Comparison of ENCODE assay signal across 22 cellular contexts in the genomic region with DNA sequence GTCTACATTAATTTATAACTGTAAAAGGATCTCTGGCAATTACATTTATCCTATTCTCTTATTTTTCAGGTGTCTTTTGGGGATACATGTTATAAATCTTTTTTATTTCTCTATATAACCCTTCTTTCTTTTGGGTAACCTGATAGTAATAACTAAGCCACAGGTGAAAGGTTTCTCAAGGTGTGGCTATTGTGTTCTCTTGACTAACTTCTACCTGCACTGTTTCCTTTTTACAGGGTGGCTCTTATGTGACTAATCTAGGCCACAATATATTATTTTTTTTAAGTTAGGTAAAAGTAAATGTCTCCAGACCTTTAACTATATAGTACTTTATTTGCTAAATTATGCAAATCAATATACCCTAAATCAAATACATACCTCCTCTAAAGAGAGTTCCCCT.
A peak's percentile ranks its signal among the peaks of the same experiment; 100 is the strongest.
DNase-seq lines count a peak whose midpoint lies in the region; ATAC-seq, FAIRE-seq and TF ChIP-seq lines count a peak whose summit lies in the region.
"Had no signal": no experiment of that assay in that cellular context is flagged by ENCODE, and none has a peak within 500 bp of the region (broad histone marks: within the 10 kb centered on the region; RNA-seq: fewer than 3 reads in every experiment).

No MANE protein-coding gene starts in this region.

- H3K9ac ChIP-seq in HUES64 (ENCODE audit: low read depth, low read length) (no peak overlapping the region), mucosa of rectum (ENCODE audit: low read depth in 1 of 2, low read length in 2 of 2) (no peak overlapping the region)

- no peak for FAIRE-seq in frontal cortex (lab: Jason Lieb, UNC)
- FAIRE-seq: kidney had no signal

- H3K4me3 ChIP-seq in A673 (ENCODE audit: low read depth, low read length, poor library complexity, severe bottlenecking) (no peak overlapping the region), HUES64 (ENCODE audit: low read length) (no peak overlapping the region), mucosa of rectum (ENCODE audit: low read length in 2 of 2) (no peak overlapping the region)

- POLR2A ChIA-PET in A673 (lab: Charles Lee; ENCODE audit: low non-redundant PET), result no interaction called here

- H3K9me3 ChIP-seq in A673 (ENCODE audit: low read depth, low read length, poor library complexity, severe bottlenecking) (no peaks in the 10 kb centered on the region), HUES64 (ENCODE audit: insufficient read depth, low read depth, low read length) (no peaks in the 10 kb centered on the region), mucosa of rectum (ENCODE audit: control insufficient read depth in 2 of 2, low read length in 2 of 2) (no peaks in the 10 kb centered on the region)

- H3K27ac ChIP-seq in A673 (ENCODE audit: low read depth, low read length, poor library complexity, severe bottlenecking) (peak overlapping the region; percentile 53), HUES64 (ENCODE audit: low read depth, low read length) (peak overlapping the region; percentile 7), mucosa of rectum (ENCODE audit: low read depth in 2 of 2, low read length in 2 of 2) (peak overlapping the region; percentile 32 to 54)

- peak overlapping the region in 1 of 2 donors; percentile 75 for H3K4me3 Mint-ChIP-seq in effector memory CD8-positive, alpha-beta T cell
- H3K4me3 Mint-ChIP-seq: activated CD4-positive, alpha-beta T cell treated with anti-CD3 and anti-CD28 coated beads, Interleukin-2, amount 10 ng/mL, durations not matched to agents 7 days and 5 days; mesothelial cell of epicardium had no signal

- ATAC-seq in effector memory CD8-positive, alpha-beta T cell (replicated peaks), result no peak

- H3K36me3 ChIP-seq in A673 (ENCODE audit: insufficient read depth, low read length, poor library complexity, severe bottlenecking), result no peaks in the 10 kb centered on the region
- H3K36me3 ChIP-seq in HUES64 (ENCODE audit: insufficient read depth, low read length), result no peaks in the 10 kb centered on the region
- H3K36me3 ChIP-seq in mucosa of rectum (ENCODE audit: control insufficient read depth in 2 of 2, insufficient read depth in 2 of 2, low read length in 2 of 2), result no peaks in the 10 kb centered on the region

- CTCF ChIA-PET in A673 (lab: Charles Lee), result no interaction called here

- H3K27me3 ChIP-seq in A673 (replicated peaks; ENCODE audit: insufficient read depth, low read depth, low read length, poor library complexity) (no peaks in the 10 kb centered on the region), HUES64 (ENCODE audit: insufficient read depth, low read length) (no peaks in the 10 kb centered on the region), mucosa of rectum (ENCODE audit: control insufficient read depth in 2 of 2, insufficient read depth in 2 of 2, low read length in 2 of 2) (no peaks in the 10 kb centered on the region)

- H3K27me3 Mint-ChIP-seq in effector memory CD8-positive, alpha-beta T cell, result no peaks in the 10 kb centered on the region

- DNase-seq in A673 (ENCODE audit: low spot score), result no peak
- no peak for DNase-seq in effector memory CD8-positive, alpha-beta T cell
- DNase-seq in nucleus accumbens (lab: John Stamatoyannopoulos, UW), result no peak
- no peak for DNase-seq in RKO (ENCODE audit: low spot score)
- DNase-seq in NCI-H1417 treated with DMSO at 0.1 percent for 48 hours (lab: John Stamatoyannopoulos, UW), result no peak
- DNase-seq in frontal cortex (ENCODE audit: low spot score in 2 of 2), result no peak
- DNase-seq: activated gamma-delta T cell treated with Interleukin-2 at 50 U/mL for 16 hours; activated T-cell treated with anti-CD3 and anti-CD28 coated beads for 4 hours; amniotic stem cell; central memory CD4-positive, alpha-beta T cell; DND-41; effector CD8-positive, alpha-beta T cell; KBM-7; kidney; NCI-H1092; NCI-H510A treated with DMSO at 0.1 percent for 48 hours; SIG-M5; stimulated activated CD4-positive, alpha-beta T cell treated with anti-CD3 and anti-CD28 coated beads, Interleukin-12 subunit alpha, Interleukin-12 subunit beta, amount 100 ng/mL, for 4 hours had no signal

- peaks cover 21 to 64% of the 10 kb centered on the region in 2 donors for H3K4me1 Mint-ChIP-seq in effector memory CD8-positive, alpha-beta T cell (ENCODE audit: low read depth in 2 of 2)

- H3K9me3 Mint-ChIP-seq in effector memory CD8-positive, alpha-beta T cell, result no peaks in the 10 kb centered on the region
- H3K9me3 Mint-ChIP-seq: activated CD4-positive, alpha-beta T cell treated with anti-CD3 and anti-CD28 coated beads, Interleukin-2, amount 10 ng/mL, durations not matched to agents 7 days and 5 days; mesothelial cell of epicardium had no signal

- H3K36me3 Mint-ChIP-seq in effector memory CD8-positive, alpha-beta T cell (ENCODE audit: insufficient read depth), result peaks cover 18% of the 10 kb centered on the region
- H3K36me3 Mint-ChIP-seq: mesothelial cell of epicardium had no signal

- H3K27ac Mint-ChIP-seq in effector memory CD8-positive, alpha-beta T cell, result peak overlapping the region; percentile 93 to 99
- H3K27ac Mint-ChIP-seq: activated CD4-positive, alpha-beta T cell treated with anti-CD3 and anti-CD28 coated beads, Interleukin-2, amount 10 ng/mL, durations not matched to agents 7 days and 5 days had no signal

- no peak for TF ChIP-seq CTCF in A673 (conservative IDR thresholded peaks at IDR 0.05; ENCODE audit: low read depth, low read length)

- intact Hi-C loops in A673 (cut with micrococcal nuclease; ENCODE audit: unreplicated experiment), result no loop called here

- BruUV-seq in A673 (replicated peaks; lab: Mats Ljungman, UMichigan), result no TSS peak

- H3K4me1 ChIP-seq in A673 (ENCODE audit: insufficient read depth, low read length, poor library complexity, severe bottlenecking), result peaks cover 27% of the 10 kb centered on the region
- H3K4me1 ChIP-seq in HUES64 (ENCODE audit: insufficient read depth, low read length), result peaks cover 69% of the 10 kb centered on the region
- peaks cover 5 to 31% of the 10 kb centered on the region in 2 donors for H3K4me1 ChIP-seq in mucosa of rectum (ENCODE audit: control insufficient read depth in 2 of 2, insufficient read depth in 2 of 2, low read length in 2 of 2)
